Comparison of ENCODE assay signal across 8 cellular contexts in genomic region chr11:120929664-120930154, GRCh38.
A peak's percentile ranks its signal among the peaks of the same experiment; 100 is the strongest.
DNase-seq lines count a peak whose midpoint lies in the region; ATAC-seq and TF ChIP-seq lines count a peak whose summit lies in the region.

No MANE protein-coding gene starts in this region.

- H3K4me3 ChIP-seq in AG10803 (ENCODE audit: low read length), result no peak overlapping the region
- no peak overlapping the region for H3K4me3 ChIP-seq in heart left ventricle
- H3K4me3 ChIP-seq in gastrocnemius medialis, result no peak overlapping the region

- no peaks in the 10 kb centered on the region for H3K4me1 ChIP-seq in heart left ventricle
- no peaks in the 10 kb centered on the region for H3K4me1 ChIP-seq in gastrocnemius medialis

- no peaks in the 10 kb centered on the region for H3K4me1 Mint-ChIP-seq in activated T-cell treated with anti-CD3 and anti-CD28 coated beads, Interleukin-2, amount 50 U/mL, for 4 hours (ENCODE audit: low read depth)

- H3K9me3 ChIP-seq in heart left ventricle (no peaks in the 10 kb centered on the region), gastrocnemius medialis (no peaks in the 10 kb centered on the region)

- no peak overlapping the region for H3K27ac ChIP-seq in heart left ventricle
- H3K27ac ChIP-seq in gastrocnemius medialis, result no peak overlapping the region

- ATAC-seq in activated T-cell treated with anti-CD3 and anti-CD28 coated beads, Interleukin-2, amount 50 U/mL, for 4 hours, result peak; percentile 63 to 65
- ATAC-seq in heart left ventricle (peak in 3 of 4 donors; percentile 69 to 75 (median 72)), gastrocnemius medialis (no peak), GM19452 (IDR thresholded peaks at IDR 0.05; ENCODE audit: unreplicated experiment) (no peak)

- WGBS in heart left ventricle, 4 donors, result 26 to 33% (median 30%) methylated on average over 12 to 13 of the region's 13 CpGs

- in situ Hi-C loops in gastrocnemius medialis (cut with MboI; ENCODE audit: low sequenced_read_pairs in 4 of 4), result loop anchor here in 1 of 4 donors (25.0 kb wide), 1 partner anchor 417 kb away; the partner anchor contains the start of gene GRIK4

- H3K36me3 ChIP-seq in heart left ventricle (no peaks in the 10 kb centered on the region), gastrocnemius medialis (no peaks in the 10 kb centered on the region)

- no peak for TF ChIP-seq POLR2A in heart left ventricle (IDR thresholded peaks at IDR 0.05)
- TF ChIP-seq POLR2A in gastrocnemius medialis (IDR thresholded peaks at IDR 0.05), result no peak

- H3K27me3 Mint-ChIP-seq in activated T-cell treated with anti-CD3 and anti-CD28 coated beads, Interleukin-2, amount 50 U/mL, for 4 hours (ENCODE audit: low read depth), result peaks cover 3% of the 10 kb centered on the region

- intact Hi-C loops in heart left ventricle (cut with DNase I) (loop anchor here in 7 of 10 donors (5.0 to 10.0 kb wide), 6 partner anchors 183 to 268 kb away; no protein-coding TSS in a partner anchor), gastrocnemius medialis (cut with DNase I; ENCODE audit: low total_unique reads) (loop anchor here (5.0 kb wide), 1 partner anchor 183 kb away; no protein-coding TSS in a partner anchor)

- no peaks in the 10 kb centered on the region for H3K36me3 Mint-ChIP-seq in activated T-cell treated with anti-CD3 and anti-CD28 coated beads, Interleukin-2, amount 50 U/mL, for 4 hours (ENCODE audit: insufficient read depth)

- TF ChIP-seq CTCF in AG10803 (conservative IDR thresholded peaks at IDR 0.05; ENCODE audit: low read length) (peak; percentile 62), heart left ventricle (IDR thresholded peaks at IDR 0.05) (peak in 11 of 12 donors; percentile 28 to 66 (median 49)), gastrocnemius medialis (IDR thresholded peaks at IDR 0.05 in 4 of 5, conservative IDR thresholded peaks at IDR 0.05 in 1 of 5) (peak in 3 of 5 experiments; percentile 29 to 49 (median 37))

- H3K27me3 ChIP-seq in heart left ventricle (peaks cover 0 to 13% (median 0%) of the 10 kb centered on the region in 9 donors), gastrocnemius medialis (no peaks in the 10 kb centered on the region)

- DNase-seq in AG10803 (ENCODE audit: low read depth) (peak; percentile 28), GM19238 (ENCODE audit: insufficient read length, low spot score) (peak; percentile 45), NCI-H524 treated with DMSO at 0.1 percent for 48 hours (lab: John Stamatoyannopoulos, UW) (peak; percentile 24), heart left ventricle (peak in 3 of 5 donors; percentile 22 to 44 (median 39)), gastrocnemius medialis (no peak), cortex of kidney (lab: John Stamatoyannopoulos, UW) (no peak)
- DNase-seq in activated T-cell treated with anti-CD3 and anti-CD28 coated beads, Interleukin-2, amount 50 U/mL, for 4 hours, result peak; percentile 11

- H3K9me3 Mint-ChIP-seq in activated T-cell treated with anti-CD3 and anti-CD28 coated beads, Interleukin-2, amount 50 U/mL, for 4 hours, result no peaks in the 10 kb centered on the region

- no peak overlapping the region for H3K4me3 Mint-ChIP-seq in activated T-cell treated with anti-CD3 and anti-CD28 coated beads, Interleukin-2, amount 50 U/mL, for 4 hours

Comparison
In these comparisons a context has a peak if more than half of its experiments do, and no peak if none do; other contexts are left out.
1. DNase-seq: peak in AG10803 (single experiment), GM19238 (single experiment), NCI-H524 treated with DMSO at 0.1 percent for 48 hours (single experiment), activated T-cell treated with anti-CD3 and anti-CD28 coated beads, Interleukin-2, amount 50 U/mL, for 4 hours (single experiment) and heart left ventricle (3 of 5); none in gastrocnemius medialis (0 of 2) and cortex of kidney (single experiment).
2. ATAC-seq: peak in activated T-cell treated with anti-CD3 and anti-CD28 coated beads, Interleukin-2, amount 50 U/mL, for 4 hours (2 of 2) and heart left ventricle (3 of 4); none in gastrocnemius medialis (0 of 2) and GM19452 (single experiment).
3. Peak in every context shown above with its lines, with median percentiles within 50 percentile points of each other: CTCF ChIP-seq.